1 cellular context compared by ENCODE assay signal in the genomic region with DNA sequence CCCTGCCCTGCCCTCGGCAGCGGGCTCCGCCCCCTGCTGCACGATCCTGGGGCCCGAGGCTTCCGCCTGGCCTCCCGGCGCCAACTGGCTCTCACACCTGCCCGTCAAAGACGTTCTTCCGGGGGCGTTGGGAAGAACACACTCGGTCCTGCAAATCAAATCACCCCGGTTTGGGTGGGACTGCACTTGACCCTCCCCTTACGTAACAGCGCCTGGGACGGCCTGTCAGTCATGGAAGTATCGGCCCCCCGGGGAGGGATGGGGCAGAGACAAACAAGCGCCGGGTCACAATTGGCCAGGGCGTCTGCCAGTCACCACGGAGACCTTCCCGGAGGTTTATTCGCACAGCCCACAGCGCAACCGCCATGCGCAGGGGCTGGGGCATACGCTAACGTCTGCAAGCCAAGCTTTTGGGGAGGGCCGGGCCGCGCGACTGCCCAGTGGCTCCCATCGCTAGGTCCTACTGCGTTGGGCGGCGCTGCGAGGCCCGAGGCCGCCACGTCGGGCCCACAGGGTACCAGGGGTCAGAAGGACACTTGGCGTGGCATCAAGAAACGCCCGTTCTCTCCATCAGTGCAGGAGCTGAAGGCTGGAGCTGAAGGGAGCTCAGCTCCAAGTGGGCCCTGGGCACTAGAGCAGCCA.
TF ChIP-seq lines count a peak whose summit lies in the region.

No MANE protein-coding gene starts in this region.

TF ChIP-seq in HepG2, 621 proteins besides CTCF, POLR2A, EP300 and RAD21 (continued from another document and continues in another):
- TF ChIP-seq, protein P1, sequence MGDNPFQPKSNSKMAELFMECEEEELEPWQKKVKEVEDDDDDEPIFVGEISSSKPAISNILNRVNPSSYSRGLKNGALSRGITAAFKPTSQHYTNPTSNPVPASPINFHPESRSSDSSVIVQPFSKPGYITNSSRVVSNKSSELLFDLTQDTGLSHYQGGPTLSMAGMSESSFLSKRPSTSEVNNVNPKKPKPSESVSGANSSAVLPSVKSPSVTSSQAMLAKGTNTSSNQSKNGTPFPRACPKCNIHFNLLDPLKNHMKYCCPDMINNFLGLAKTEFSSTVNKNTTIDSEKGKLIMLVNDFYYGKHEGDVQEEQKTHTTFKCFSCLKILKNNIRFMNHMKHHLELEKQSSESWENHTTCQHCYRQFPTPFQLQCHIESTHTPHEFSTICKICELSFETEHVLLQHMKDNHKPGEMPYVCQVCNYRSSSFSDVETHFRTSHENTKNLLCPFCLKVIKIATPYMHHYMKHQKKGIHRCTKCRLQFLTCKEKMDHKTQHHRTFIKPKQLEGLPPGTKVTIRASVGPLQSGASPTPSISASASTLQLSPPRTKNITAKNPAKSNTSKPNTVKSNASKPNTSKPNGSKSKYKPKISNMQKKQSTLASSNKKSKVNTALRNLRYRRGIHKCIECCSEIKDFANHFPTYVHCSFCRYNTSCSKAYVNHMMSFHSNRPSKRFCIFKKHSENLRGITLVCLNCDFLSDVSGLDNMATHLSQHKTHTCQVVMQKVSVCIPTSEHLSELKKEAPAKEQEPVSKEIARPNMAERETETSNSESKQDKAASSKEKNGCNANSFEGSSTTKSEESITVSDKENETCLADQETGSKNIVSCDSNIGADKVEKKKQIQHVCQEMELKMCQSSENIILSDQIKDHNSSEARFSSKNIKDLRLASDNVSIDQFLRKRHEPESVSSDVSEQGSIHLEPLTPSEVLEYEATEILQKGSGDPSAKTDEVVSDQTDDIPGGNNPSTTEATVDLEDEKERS (CRISPR knock-in tag; IDR thresholded peaks at IDR 0.05) = peak; percentile 31; the same call in 1 of the 2 replicates
- peak; percentile 62; the same call in 1 of the 2 replicates for TF ChIP-seq SIN3A (IDR thresholded peaks at IDR 0.05; ENCODE audit: borderline replicate concordance, low read depth, low read length)
- TF ChIP-seq ZNF20 (CRISPR knock-in tag; IDR thresholded peaks at IDR 0.05) = no peak
- TF ChIP-seq CC2D1A (CRISPR knock-in tag; IDR thresholded peaks at IDR 0.05) = no peak
- no peak for TF ChIP-seq NONO (IDR thresholded peaks at IDR 0.05)
- peak; percentile 93 for TF ChIP-seq NONO (CRISPR knock-in tag; conservative IDR thresholded peaks at IDR 0.05)
- peak; percentile 77; the same call in 1 of the 2 replicates for TF ChIP-seq ELF3 (CRISPR knock-in tag; IDR thresholded peaks at IDR 0.05)
- TF ChIP-seq JUND (CRISPR knock-in tag; IDR thresholded peaks at IDR 0.05) = peak; percentile 57
- 0 out of 2 replicates have a peak, but pooled peaks have one; percentile 43 for TF ChIP-seq ETV5 (CRISPR knock-in tag; IDR thresholded peaks at IDR 0.05; ENCODE audit: borderline replicate concordance)
- peak; percentile 94 for TF ChIP-seq HDAC2 (CRISPR knock-in tag; IDR thresholded peaks at IDR 0.05)
- 0 out of 2 replicates have a peak, but pooled peaks have one; percentile 51 for TF ChIP-seq ZNF441 (CRISPR knock-in tag; IDR thresholded peaks at IDR 0.05; ENCODE audit: borderline replicate concordance)
- peak; percentile 91 for TF ChIP-seq SALL1 (CRISPR knock-in tag; IDR thresholded peaks at IDR 0.05)
- TF ChIP-seq KAT7 (CRISPR knock-in tag; IDR thresholded peaks at IDR 0.05; ENCODE audit: borderline replicate concordance) = peak; percentile 78
- TF ChIP-seq, protein P2, sequence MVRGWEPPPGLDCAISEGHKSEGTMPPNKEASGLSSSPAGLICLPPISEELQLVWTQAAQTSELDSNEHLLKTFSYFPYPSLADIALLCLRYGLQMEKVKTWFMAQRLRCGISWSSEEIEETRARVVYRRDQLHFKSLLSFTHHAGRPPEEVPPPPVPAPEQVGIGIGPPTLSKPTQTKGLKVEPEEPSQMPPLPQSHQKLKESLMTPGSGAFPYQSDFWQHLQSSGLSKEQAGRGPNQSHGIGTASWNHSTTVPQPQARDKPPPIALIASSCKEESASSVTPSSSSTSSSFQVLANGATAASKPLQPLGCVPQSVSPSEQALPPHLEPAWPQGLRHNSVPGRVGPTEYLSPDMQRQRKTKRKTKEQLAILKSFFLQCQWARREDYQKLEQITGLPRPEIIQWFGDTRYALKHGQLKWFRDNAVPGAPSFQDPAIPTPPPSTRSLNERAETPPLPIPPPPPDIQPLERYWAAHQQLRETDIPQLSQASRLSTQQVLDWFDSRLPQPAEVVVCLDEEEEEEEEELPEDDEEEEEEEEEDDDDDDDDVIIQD (CRISPR knock-in tag; IDR thresholded peaks at IDR 0.05; ENCODE audit: low read depth) = peak; percentile 74
- TF ChIP-seq CREM (IDR thresholded peaks at IDR 0.05) = peak; percentile 91
- no peak for TF ChIP-seq CREM (CRISPR knock-in tag; IDR thresholded peaks at IDR 0.05)
- TF ChIP-seq, protein P3, sequence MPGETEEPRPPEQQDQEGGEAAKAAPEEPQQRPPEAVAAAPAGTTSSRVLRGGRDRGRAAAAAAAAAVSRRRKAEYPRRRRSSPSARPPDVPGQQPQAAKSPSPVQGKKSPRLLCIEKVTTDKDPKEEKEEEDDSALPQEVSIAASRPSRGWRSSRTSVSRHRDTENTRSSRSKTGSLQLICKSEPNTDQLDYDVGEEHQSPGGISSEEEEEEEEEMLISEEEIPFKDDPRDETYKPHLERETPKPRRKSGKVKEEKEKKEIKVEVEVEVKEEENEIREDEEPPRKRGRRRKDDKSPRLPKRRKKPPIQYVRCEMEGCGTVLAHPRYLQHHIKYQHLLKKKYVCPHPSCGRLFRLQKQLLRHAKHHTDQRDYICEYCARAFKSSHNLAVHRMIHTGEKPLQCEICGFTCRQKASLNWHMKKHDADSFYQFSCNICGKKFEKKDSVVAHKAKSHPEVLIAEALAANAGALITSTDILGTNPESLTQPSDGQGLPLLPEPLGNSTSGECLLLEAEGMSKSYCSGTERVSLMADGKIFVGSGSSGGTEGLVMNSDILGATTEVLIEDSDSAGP (CRISPR knock-in tag; IDR thresholded peaks at IDR 0.05; ENCODE audit: borderline replicate concordance) = peak; percentile 87
- TF ChIP-seq KMT2B (CRISPR knock-in tag; IDR thresholded peaks at IDR 0.05) = peak; percentile 83
- TF ChIP-seq, protein P4, sequence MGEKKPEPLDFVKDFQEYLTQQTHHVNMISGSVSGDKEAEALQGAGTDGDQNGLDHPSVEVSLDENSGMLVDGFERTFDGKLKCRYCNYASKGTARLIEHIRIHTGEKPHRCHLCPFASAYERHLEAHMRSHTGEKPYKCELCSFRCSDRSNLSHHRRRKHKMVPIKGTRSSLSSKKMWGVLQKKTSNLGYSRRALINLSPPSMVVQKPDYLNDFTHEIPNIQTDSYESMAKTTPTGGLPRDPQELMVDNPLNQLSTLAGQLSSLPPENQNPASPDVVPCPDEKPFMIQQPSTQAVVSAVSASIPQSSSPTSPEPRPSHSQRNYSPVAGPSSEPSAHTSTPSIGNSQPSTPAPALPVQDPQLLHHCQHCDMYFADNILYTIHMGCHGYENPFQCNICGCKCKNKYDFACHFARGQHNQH (CRISPR knock-in tag; IDR thresholded peaks at IDR 0.05) = peak; percentile 82
- peak; percentile 18; the same call in 1 of the 2 replicates for TF ChIP-seq ZNF607 (CRISPR knock-in tag; IDR thresholded peaks at IDR 0.05; ENCODE audit: borderline replicate concordance)
- TF ChIP-seq PPARG (CRISPR knock-in tag; conservative IDR thresholded peaks at IDR 0.05) = 0 out of 2 replicates have a peak, but pooled peaks have one; percentile 44
- TF ChIP-seq, protein P5, sequence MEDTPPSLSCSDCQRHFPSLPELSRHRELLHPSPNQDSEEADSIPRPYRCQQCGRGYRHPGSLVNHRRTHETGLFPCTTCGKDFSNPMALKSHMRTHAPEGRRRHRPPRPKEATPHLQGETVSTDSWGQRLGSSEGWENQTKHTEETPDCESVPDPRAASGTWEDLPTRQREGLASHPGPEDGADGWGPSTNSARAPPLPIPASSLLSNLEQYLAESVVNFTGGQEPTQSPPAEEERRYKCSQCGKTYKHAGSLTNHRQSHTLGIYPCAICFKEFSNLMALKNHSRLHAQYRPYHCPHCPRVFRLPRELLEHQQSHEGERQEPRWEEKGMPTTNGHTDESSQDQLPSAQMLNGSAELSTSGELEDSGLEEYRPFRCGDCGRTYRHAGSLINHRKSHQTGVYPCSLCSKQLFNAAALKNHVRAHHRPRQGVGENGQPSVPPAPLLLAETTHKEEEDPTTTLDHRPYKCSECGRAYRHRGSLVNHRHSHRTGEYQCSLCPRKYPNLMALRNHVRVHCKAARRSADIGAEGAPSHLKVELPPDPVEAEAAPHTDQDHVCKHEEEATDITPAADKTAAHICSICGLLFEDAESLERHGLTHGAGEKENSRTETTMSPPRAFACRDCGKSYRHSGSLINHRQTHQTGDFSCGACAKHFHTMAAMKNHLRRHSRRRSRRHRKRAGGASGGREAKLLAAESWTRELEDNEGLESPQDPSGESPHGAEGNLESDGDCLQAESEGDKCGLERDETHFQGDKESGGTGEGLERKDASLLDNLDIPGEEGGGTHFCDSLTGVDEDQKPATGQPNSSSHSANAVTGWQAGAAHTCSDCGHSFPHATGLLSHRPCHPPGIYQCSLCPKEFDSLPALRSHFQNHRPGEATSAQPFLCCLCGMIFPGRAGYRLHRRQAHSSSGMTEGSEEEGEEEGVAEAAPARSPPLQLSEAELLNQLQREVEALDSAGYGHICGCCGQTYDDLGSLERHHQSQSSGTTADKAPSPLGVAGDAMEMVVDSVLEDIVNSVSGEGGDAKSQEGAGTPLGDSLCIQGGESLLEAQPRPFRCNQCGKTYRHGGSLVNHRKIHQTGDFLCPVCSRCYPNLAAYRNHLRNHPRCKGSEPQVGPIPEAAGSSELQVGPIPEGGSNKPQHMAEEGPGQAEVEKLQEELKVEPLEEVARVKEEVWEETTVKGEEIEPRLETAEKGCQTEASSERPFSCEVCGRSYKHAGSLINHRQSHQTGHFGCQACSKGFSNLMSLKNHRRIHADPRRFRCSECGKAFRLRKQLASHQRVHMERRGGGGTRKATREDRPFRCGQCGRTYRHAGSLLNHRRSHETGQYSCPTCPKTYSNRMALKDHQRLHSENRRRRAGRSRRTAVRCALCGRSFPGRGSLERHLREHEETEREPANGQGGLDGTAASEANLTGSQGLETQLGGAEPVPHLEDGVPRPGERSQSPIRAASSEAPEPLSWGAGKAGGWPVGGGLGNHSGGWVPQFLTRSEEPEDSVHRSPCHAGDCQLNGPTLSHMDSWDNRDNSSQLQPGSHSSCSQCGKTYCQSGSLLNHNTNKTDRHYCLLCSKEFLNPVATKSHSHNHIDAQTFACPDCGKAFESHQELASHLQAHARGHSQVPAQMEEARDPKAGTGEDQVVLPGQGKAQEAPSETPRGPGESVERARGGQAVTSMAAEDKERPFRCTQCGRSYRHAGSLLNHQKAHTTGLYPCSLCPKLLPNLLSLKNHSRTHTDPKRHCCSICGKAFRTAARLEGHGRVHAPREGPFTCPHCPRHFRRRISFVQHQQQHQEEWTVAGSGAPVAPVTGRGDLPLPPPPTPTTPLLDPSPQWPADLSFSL (CRISPR knock-in tag; IDR thresholded peaks at IDR 0.05) = no peak
- TF ChIP-seq, protein P6, sequence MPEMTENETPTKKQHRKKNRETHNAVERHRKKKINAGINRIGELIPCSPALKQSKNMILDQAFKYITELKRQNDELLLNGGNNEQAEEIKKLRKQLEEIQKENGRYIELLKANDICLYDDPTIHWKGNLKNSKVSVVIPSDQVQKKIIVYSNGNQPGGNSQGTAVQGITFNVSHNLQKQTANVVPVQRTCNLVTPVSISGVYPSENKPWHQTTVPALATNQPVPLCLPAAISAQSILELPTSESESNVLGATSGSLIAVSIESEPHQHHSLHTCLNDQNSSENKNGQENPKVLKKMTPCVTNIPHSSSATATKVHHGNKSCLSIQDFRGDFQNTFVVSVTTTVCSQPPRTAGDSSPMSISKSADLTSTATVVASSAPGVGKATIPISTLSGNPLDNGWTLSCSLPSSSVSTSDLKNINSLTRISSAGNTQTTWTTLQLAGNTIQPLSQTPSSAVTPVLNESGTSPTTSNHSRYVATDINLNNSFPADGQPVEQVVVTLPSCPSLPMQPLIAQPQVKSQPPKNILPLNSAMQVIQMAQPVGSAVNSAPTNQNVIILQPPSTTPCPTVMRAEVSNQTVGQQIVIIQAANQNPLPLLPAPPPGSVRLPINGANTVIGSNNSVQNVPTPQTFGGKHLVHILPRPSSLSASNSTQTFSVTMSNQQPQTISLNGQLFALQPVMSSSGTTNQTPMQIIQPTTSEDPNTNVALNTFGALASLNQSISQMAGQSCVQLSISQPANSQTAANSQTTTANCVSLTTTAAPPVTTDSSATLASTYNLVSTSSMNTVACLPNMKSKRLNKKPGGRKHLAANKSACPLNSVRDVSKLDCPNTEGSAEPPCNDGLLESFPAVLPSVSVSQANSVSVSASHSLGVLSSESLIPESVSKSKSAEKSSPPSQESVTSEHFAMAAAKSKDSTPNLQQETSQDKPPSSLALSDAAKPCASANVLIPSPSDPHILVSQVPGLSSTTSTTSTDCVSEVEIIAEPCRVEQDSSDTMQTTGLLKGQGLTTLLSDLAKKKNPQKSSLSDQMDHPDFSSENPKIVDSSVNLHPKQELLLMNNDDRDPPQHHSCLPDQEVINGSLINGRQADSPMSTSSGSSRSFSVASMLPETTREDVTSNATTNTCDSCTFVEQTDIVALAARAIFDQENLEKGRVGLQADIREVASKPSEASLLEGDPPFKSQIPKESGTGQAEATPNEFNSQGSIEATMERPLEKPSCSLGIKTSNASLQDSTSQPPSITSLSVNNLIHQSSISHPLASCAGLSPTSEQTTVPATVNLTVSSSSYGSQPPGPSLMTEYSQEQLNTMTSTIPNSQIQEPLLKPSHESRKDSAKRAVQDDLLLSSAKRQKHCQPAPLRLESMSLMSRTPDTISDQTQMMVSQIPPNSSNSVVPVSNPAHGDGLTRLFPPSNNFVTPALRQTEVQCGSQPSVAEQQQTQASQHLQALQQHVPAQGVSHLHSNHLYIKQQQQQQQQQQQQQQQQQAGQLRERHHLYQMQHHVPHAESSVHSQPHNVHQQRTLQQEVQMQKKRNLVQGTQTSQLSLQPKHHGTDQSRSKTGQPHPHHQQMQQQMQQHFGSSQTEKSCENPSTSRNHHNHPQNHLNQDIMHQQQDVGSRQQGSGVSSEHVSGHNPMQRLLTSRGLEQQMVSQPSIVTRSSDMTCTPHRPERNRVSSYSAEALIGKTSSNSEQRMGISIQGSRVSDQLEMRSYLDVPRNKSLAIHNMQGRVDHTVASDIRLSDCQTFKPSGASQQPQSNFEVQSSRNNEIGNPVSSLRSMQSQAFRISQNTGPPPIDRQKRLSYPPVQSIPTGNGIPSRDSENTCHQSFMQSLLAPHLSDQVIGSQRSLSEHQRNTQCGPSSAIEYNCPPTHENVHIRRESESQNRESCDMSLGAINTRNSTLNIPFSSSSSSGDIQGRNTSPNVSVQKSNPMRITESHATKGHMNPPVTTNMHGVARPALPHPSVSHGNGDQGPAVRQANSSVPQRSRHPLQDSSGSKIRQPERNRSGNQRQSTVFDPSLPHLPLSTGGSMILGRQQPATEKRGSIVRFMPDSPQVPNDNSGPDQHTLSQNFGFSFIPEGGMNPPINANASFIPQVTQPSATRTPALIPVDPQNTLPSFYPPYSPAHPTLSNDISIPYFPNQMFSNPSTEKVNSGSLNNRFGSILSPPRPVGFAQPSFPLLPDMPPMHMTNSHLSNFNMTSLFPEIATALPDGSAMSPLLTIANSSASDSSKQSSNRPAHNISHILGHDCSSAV (CRISPR knock-in tag; IDR thresholded peaks at IDR 0.05; ENCODE audit: borderline replicate concordance) = no peak
- TF ChIP-seq ZMAT3 (CRISPR knock-in tag; conservative IDR thresholded peaks at IDR 0.05) = peak; percentile 89; the same call in 1 of the 2 replicates
- TF ChIP-seq RBAK (CRISPR knock-in tag; IDR thresholded peaks at IDR 0.05) = no peak
- TF ChIP-seq SP4 (CRISPR knock-in tag; IDR thresholded peaks at IDR 0.05) = peak; percentile 98
- TF ChIP-seq, protein P7, sequence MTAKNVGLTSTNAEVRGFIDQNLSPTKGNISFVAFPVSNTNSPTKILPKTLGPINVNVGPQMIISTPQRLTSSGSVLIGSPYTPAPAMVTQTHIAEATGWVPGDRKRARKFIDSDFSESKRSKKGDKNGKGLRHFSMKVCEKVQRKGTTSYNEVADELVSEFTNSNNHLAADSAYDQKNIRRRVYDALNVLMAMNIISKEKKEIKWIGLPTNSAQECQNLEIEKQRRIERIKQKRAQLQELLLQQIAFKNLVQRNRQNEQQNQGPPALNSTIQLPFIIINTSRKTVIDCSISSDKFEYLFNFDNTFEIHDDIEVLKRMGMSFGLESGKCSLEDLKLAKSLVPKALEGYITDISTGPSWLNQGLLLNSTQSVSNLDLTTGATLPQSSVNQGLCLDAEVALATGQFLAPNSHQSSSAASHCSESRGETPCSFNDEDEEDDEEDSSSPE (CRISPR knock-in tag; IDR thresholded peaks at IDR 0.05) = peak; percentile 86
- TF ChIP-seq RXRA (CRISPR knock-in tag; IDR thresholded peaks at IDR 0.05) = peak; percentile 95
- peak; percentile 38; the same call in 1 of the 2 replicates for TF ChIP-seq RFX3 (CRISPR knock-in tag; IDR thresholded peaks at IDR 0.05)
